In the genomic region with DNA sequence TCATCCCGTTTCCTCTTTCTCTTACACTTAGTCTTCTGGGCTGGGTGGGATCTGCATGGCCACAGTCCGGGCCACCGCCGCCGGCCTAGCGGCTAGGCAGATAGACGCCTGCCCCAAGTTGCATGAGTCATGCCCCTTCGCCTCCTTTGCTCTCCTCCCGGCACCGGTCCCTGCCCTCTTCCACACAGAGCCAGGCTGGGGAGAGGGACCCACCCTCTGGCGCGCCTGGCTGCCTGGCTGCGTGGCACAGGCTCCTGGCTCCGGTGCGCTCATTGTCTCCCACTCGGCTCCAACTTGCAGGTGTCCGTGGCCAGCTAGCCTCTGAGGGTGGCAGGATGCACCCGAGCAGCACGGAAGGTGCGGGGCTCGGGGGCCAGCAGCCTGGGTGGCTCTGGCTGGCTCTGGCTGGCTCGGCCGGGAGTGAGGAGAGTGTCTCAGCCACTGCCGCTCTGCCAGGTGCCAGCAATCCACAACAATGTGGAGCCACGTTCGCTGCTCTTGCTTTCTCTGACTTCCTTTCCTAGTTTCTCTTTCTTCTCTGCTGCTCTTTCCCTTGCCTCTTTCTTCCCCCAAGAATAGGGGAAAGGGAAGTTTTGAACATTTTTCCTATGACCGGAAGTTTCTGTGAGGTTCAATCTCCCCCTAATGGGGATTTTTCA, we compare ENCODE assay signal across 20 cellular contexts. TPM values are rescaled to one million over a fixed set of nuclear protein-coding genes. Genes with fewer than 3 reads are reported as not detected.
DNase-seq lines count a peak whose midpoint lies in the region; ATAC-seq and TF ChIP-seq lines count a peak whose summit lies in the region.
"Had no signal": no experiment of that assay in that cellular context is flagged by ENCODE, and none has a peak within 500 bp of the region (broad histone marks: within the 10 kb centered on the region; RNA-seq: fewer than 3 reads in every experiment).

No MANE protein-coding gene starts in this region.

- intact Hi-C loops in activated CD8-positive, alpha-beta T cell treated with anti-CD3 and anti-CD28 coated beads for 36 hours (cut with micrococcal nuclease), result no loop called here
- intact Hi-C loops in CD8-positive, alpha-beta T cell (cut with DNase I, micrococcal nuclease), result no loop called here

- peaks cover 26% of the 10 kb centered on the region for H3K4me1 Mint-ChIP-seq in activated CD8-positive, alpha-beta T cell treated with anti-CD3 and anti-CD28 coated beads, Interleukin-2, amount 10 ng/mL, durations not matched to agents 7 days and 5 days (ENCODE audit: low read depth)
- H3K4me1 Mint-ChIP-seq in activated CD8-positive, alpha-beta T cell treated with anti-CD3 and anti-CD28 coated beads for 36 hours (ENCODE audit: low read depth), result peaks cover 27% of the 10 kb centered on the region
- H3K4me1 Mint-ChIP-seq in WTC11, result peaks cover 31% of the 10 kb centered on the region
- H3K4me1 Mint-ChIP-seq in CD8-positive, alpha-beta T cell (ENCODE audit: low read depth), result peaks cover 12% of the 10 kb centered on the region

- no peak overlapping the region for H4K8ac ChIP-seq in trophoblast cell (ENCODE audit: low read depth, low read length)

- no peak for DNase-seq in activated CD8-positive, alpha-beta T cell treated with anti-CD3 and anti-CD28 coated beads, Interleukin-2, amount 10 ng/mL, durations not matched to agents 7 days and 5 days
- no peak for DNase-seq in activated CD8-positive, alpha-beta T cell treated with anti-CD3 and anti-CD28 coated beads for 36 hours
- peak; percentile 32 for DNase-seq in WTC11 (ENCODE audit: low spot score)
- DNase-seq in islet precursor cell, result peak; percentile 97
- no peak for DNase-seq in trophoblast cell
- DNase-seq in CD8-positive, alpha-beta T cell, result no peak
- DNase-seq in cerebellar nuclear complex (lab: John Stamatoyannopoulos, UW), result no peak
- DNase-seq: EL, HCEC 1CT, MM.1S, NCI-H1105 treated with DMSO at 0.1 percent for 48 hours, NCI-H187 treated with DMSO at 0.1 percent for 48 hours, NCI-H2171, NCI-H446 treated with DMSO at 0.1 percent for 48 hours, NCI-H748 treated with DMSO at 0.1 percent for 48 hours, PC-3 had no signal

- no peak overlapping the region for H3K14ac ChIP-seq in trophoblast cell (ENCODE audit: low read length)

- H3K27ac Mint-ChIP-seq in activated CD8-positive, alpha-beta T cell treated with anti-CD3 and anti-CD28 coated beads, Interleukin-2, amount 10 ng/mL, durations not matched to agents 7 days and 5 days, result peak overlapping the region; percentile 39
- H3K27ac Mint-ChIP-seq in activated CD8-positive, alpha-beta T cell treated with anti-CD3 and anti-CD28 coated beads for 36 hours, result no peak overlapping the region
- peak overlapping the region; percentile 93 for H3K27ac Mint-ChIP-seq in WTC11
- no peak overlapping the region for H3K27ac Mint-ChIP-seq in CD8-positive, alpha-beta T cell

- H3K9me3 Mint-ChIP-seq in activated CD8-positive, alpha-beta T cell treated with anti-CD3 and anti-CD28 coated beads, Interleukin-2, amount 10 ng/mL, durations not matched to agents 7 days and 5 days (ENCODE audit: insufficient read depth), result peaks cover 56% of the 10 kb centered on the region
- peaks cover 60% of the 10 kb centered on the region for H3K9me3 Mint-ChIP-seq in activated CD8-positive, alpha-beta T cell treated with anti-CD3 and anti-CD28 coated beads for 36 hours
- peaks cover 60% of the 10 kb centered on the region for H3K9me3 Mint-ChIP-seq in WTC11
- peaks cover 48% of the 10 kb centered on the region for H3K9me3 Mint-ChIP-seq in CD8-positive, alpha-beta T cell

- no peak overlapping the region for H3K4me3 ChIP-seq in trophoblast cell (ENCODE audit: low read depth, low read length)
- no peak overlapping the region for H3K4me3 ChIP-seq in CD8-positive, alpha-beta T cell (ENCODE audit: low read depth, low read length)

- H3K27me3 Mint-ChIP-seq in activated CD8-positive, alpha-beta T cell treated with anti-CD3 and anti-CD28 coated beads, Interleukin-2, amount 10 ng/mL, durations not matched to agents 7 days and 5 days (ENCODE audit: low read depth), result no peaks in the 10 kb centered on the region
- no peaks in the 10 kb centered on the region for H3K27me3 Mint-ChIP-seq in activated CD8-positive, alpha-beta T cell treated with anti-CD3 and anti-CD28 coated beads for 36 hours
- H3K27me3 Mint-ChIP-seq in WTC11 (ENCODE audit: low read depth), result no peaks in the 10 kb centered on the region; the same call in 1 of the 2 replicates
- H3K27me3 Mint-ChIP-seq in CD8-positive, alpha-beta T cell (ENCODE audit: low read depth), result no peaks in the 10 kb centered on the region

- H3K4me2 ChIP-seq in trophoblast cell (ENCODE audit: low read length), result no peak overlapping the region
- H3K4me2 ChIP-seq: KMS-11 had no signal

- H3K9ac ChIP-seq in trophoblast cell (ENCODE audit: low read length), result no peak overlapping the region
- H3K9ac ChIP-seq: KMS-11 had no signal

- H4K91ac ChIP-seq in trophoblast cell (ENCODE audit: low read depth, low read length), result no peak overlapping the region

- peaks cover 10% of the 10 kb centered on the region for H3K79me2 ChIP-seq in trophoblast cell (ENCODE audit: control insufficient read depth, insufficient read depth, low read length, poor library complexity)

- H3K27ac ChIP-seq in trophoblast cell (ENCODE audit: low read depth, low read length), result peak overlapping the region; percentile 46
- no peak overlapping the region for H3K27ac ChIP-seq in CD8-positive, alpha-beta T cell (ENCODE audit: low read depth, low read length)
- H3K27ac ChIP-seq: 22Rv1, KMS-11 had no signal

- H3K18ac ChIP-seq in trophoblast cell (ENCODE audit: low read length), result peak overlapping the region; percentile 4

- H2BK5ac ChIP-seq in trophoblast cell (ENCODE audit: low read depth, low read length, poor library complexity), result no peak overlapping the region

- CTCF ChIA-PET in activated CD8-positive, alpha-beta T cell treated with anti-CD3 and anti-CD28 coated beads, Interleukin-2, amount 10 ng/mL, durations not matched to agents 7 days and 5 days (lab: Charles Lee), result no interaction called here
- CTCF ChIA-PET in activated CD8-positive, alpha-beta T cell treated with anti-CD3 and anti-CD28 coated beads for 36 hours (lab: Charles Lee), result no interaction called here
- CTCF ChIA-PET in WTC11 (lab: Charles Lee), result no interaction called here
- CTCF ChIA-PET in CD8-positive, alpha-beta T cell (lab: Charles Lee), result no interaction called here

- no peak overlapping the region for H3K4me3 Mint-ChIP-seq in activated CD8-positive, alpha-beta T cell treated with anti-CD3 and anti-CD28 coated beads, Interleukin-2, amount 10 ng/mL, durations not matched to agents 7 days and 5 days
- no peak overlapping the region for H3K4me3 Mint-ChIP-seq in activated CD8-positive, alpha-beta T cell treated with anti-CD3 and anti-CD28 coated beads for 36 hours
- peak overlapping the region; percentile 53 for H3K4me3 Mint-ChIP-seq in WTC11
- no peak overlapping the region for H3K4me3 Mint-ChIP-seq in CD8-positive, alpha-beta T cell

- peaks cover 23 to 25% of the 10 kb centered on the region in 2 experiments for H3K36me3 ChIP-seq in trophoblast cell (ENCODE audit: control insufficient read depth in 1 of 2, insufficient read depth in 2 of 2, low read length in 2 of 2)
- peaks cover 4% of the 10 kb centered on the region for H3K36me3 ChIP-seq in CD8-positive, alpha-beta T cell (ENCODE audit: insufficient read depth, low read length)

- no peak for TF ChIP-seq CTCF in activated CD8-positive, alpha-beta T cell treated with anti-CD3 and anti-CD28 coated beads for 36 hours (IDR thresholded peaks at IDR 0.05)
- no peak for TF ChIP-seq CTCF in WTC11 (IDR thresholded peaks at IDR 0.05)
- no peak for TF ChIP-seq CTCF in CD8-positive, alpha-beta T cell (IDR thresholded peaks at IDR 0.05)

- H3K4ac ChIP-seq in trophoblast cell (ENCODE audit: low read depth, low read length), result no peak overlapping the region

- H3K4me1 ChIP-seq in trophoblast cell (ENCODE audit: control insufficient read depth in 1 of 2, insufficient read depth in 2 of 2, low read length in 2 of 2), result peaks cover 3 to 4% of the 10 kb centered on the region in 2 experiments
- H3K4me1 ChIP-seq in CD8-positive, alpha-beta T cell (ENCODE audit: insufficient read depth, low read length), result peaks cover 7% of the 10 kb centered on the region

- no peak overlapping the region for H3K23ac ChIP-seq in trophoblast cell (ENCODE audit: low read length)

- no peak overlapping the region for H2BK120ac ChIP-seq in trophoblast cell (ENCODE audit: insufficient read depth, low read length, poor library complexity)

- POLR2A ChIA-PET in activated CD8-positive, alpha-beta T cell treated with anti-CD3 and anti-CD28 coated beads, Interleukin-2, amount 10 ng/mL, durations not matched to agents 7 days and 5 days (lab: Charles Lee), result no interaction called here
- POLR2A ChIA-PET in activated CD8-positive, alpha-beta T cell treated with anti-CD3 and anti-CD28 coated beads for 36 hours (lab: Charles Lee), result no interaction called here
- POLR2A ChIA-PET in WTC11 (lab: Charles Lee), result no interaction called here
- POLR2A ChIA-PET in CD8-positive, alpha-beta T cell (lab: Charles Lee), result no interaction called here

- H3K79me1 ChIP-seq in trophoblast cell (ENCODE audit: low read length), result peaks cover 12% of the 10 kb centered on the region

- no peak overlapping the region for H2BK12ac ChIP-seq in trophoblast cell (ENCODE audit: low read length)

- ATAC-seq in activated CD8-positive, alpha-beta T cell treated with anti-CD3 and anti-CD28 coated beads, Interleukin-2, amount 10 ng/mL, durations not matched to agents 7 days and 5 days, result no peak
- ATAC-seq in activated CD8-positive, alpha-beta T cell treated with anti-CD3 and anti-CD28 coated beads for 36 hours, result no peak
- ATAC-seq in WTC11 (peak; percentile 4), HG03095 (IDR thresholded peaks at IDR 0.05; ENCODE audit: unreplicated experiment) (no peak)
- no peak for ATAC-seq in CD8-positive, alpha-beta T cell
- ATAC-seq: PC-3 had no signal

- peaks cover 21% of the 10 kb centered on the region for H3K9me3 ChIP-seq in trophoblast cell (ENCODE audit: insufficient read depth, low read depth, low read length)
- peaks cover 35% of the 10 kb centered on the region for H3K9me3 ChIP-seq in CD8-positive, alpha-beta T cell (ENCODE audit: low read length)

- WGBS in trophoblast cell (ENCODE audit: extremely low coverage, insufficient coverage, insufficient read length), result no CpG with 5 or more reads among the region's 27 CpGs

- no peak overlapping the region for H2AFZ ChIP-seq in trophoblast cell (ENCODE audit: insufficient read depth, low read length, poor library complexity)

- H4K12ac ChIP-seq in trophoblast cell (ENCODE audit: low read depth, low read length), result no peak overlapping the region

- peaks cover 89% of the 10 kb centered on the region for H3K36me3 Mint-ChIP-seq in activated CD8-positive, alpha-beta T cell treated with anti-CD3 and anti-CD28 coated beads, Interleukin-2, amount 10 ng/mL, durations not matched to agents 7 days and 5 days (ENCODE audit: low read depth)
- H3K36me3 Mint-ChIP-seq in activated CD8-positive, alpha-beta T cell treated with anti-CD3 and anti-CD28 coated beads for 36 hours (ENCODE audit: low read depth), result peaks cover 82% of the 10 kb centered on the region
- H3K36me3 Mint-ChIP-seq in WTC11, result peaks cover 79% of the 10 kb centered on the region
- H3K36me3 Mint-ChIP-seq in CD8-positive, alpha-beta T cell, result peaks cover 64% of the 10 kb centered on the region

- no peak overlapping the region for H2AK5ac ChIP-seq in trophoblast cell (ENCODE audit: low read length)

- H3K27me3 ChIP-seq in trophoblast cell (ENCODE audit: insufficient read depth, low read length), result no peaks in the 10 kb centered on the region
- H3K27me3 ChIP-seq in CD8-positive, alpha-beta T cell (ENCODE audit: insufficient read depth, low read length), result no peaks in the 10 kb centered on the region

RNA-seq across cellular contexts. Expression of a gene that starts 22.4 kb away (rescaled TPM):
- 10 to 100 TPM; 37.0 to 41.3 TPM for total RNA-seq in activated CD8-positive, alpha-beta T cell treated with anti-CD3 and anti-CD28 coated beads, Interleukin-2, amount 10 ng/mL, durations not matched to agents 7 days and 5 days
- total RNA-seq in activated CD8-positive, alpha-beta T cell treated with anti-CD3 and anti-CD28 coated beads for 36 hours, result 10 to 100 TPM; 27.3 to 28.4 TPM
- total RNA-seq in WTC11 (2021), result 24.8 to 31.0 TPM (median 29.7 TPM) in 3 replicates
- polyA plus RNA-seq in trophoblast cell (2013), result 20.8 and 22.6 TPM in 2 replicates
- 1 to 10 TPM; 5.1 to 7.8 TPM for total RNA-seq in CD8-positive, alpha-beta T cell

RNA-seq across cellular contexts. Expression of a gene that starts 51.8 kb away (rescaled TPM):
- total RNA-seq in activated CD8-positive, alpha-beta T cell treated with anti-CD3 and anti-CD28 coated beads, Interleukin-2, amount 10 ng/mL, durations not matched to agents 7 days and 5 days, result 10 to 100 TPM; 23.1 to 26.3 TPM
- 10 to 100 TPM; 47.1 to 47.9 TPM for total RNA-seq in activated CD8-positive, alpha-beta T cell treated with anti-CD3 and anti-CD28 coated beads for 36 hours
- total RNA-seq in WTC11 (2021), result 0.25 to 0.32 TPM (median 0.28 TPM) in 3 replicates
- polyA plus RNA-seq in trophoblast cell (2013), result 0.07 TPM in 1 of 2 replicates, not detected in the other
- 10 to 100 TPM; 24.5 to 27.1 TPM for total RNA-seq in CD8-positive, alpha-beta T cell
- polyA plus RNA-seq: BJ had no signal

Comparison
In these comparisons a context has a peak if more than half of its experiments do, and no peak if none do; other contexts are left out.
1. H3K27ac Mint-ChIP-seq: peak in activated CD8-positive, alpha-beta T cell treated with anti-CD3 and anti-CD28 coated beads, Interleukin-2, amount 10 ng/mL, durations not matched to agents 7 days and 5 days (single experiment) and WTC11 (single experiment); none in activated CD8-positive, alpha-beta T cell treated with anti-CD3 and anti-CD28 coated beads for 36 hours (single experiment) and CD8-positive, alpha-beta T cell (single experiment).
2. DNase-seq: peak in WTC11 (single experiment) and islet precursor cell (single experiment); none in activated CD8-positive, alpha-beta T cell treated with anti-CD3 and anti-CD28 coated beads, Interleukin-2, amount 10 ng/mL, durations not matched to agents 7 days and 5 days (single experiment), activated CD8-positive, alpha-beta T cell treated with anti-CD3 and anti-CD28 coated beads for 36 hours (single experiment), trophoblast cell (0 of 2), CD8-positive, alpha-beta T cell (0 of 7) and cerebellar nuclear complex (0 of 2).
3. RNA of a gene that starts 51.8 kb away (total RNA-seq): 47.1 to 47.9 TPM in activated CD8-positive, alpha-beta T cell treated with anti-CD3 and anti-CD28 coated beads for 36 hours, 24.5 to 27.1 TPM in CD8-positive, alpha-beta T cell and 23.1 to 26.3 TPM in activated CD8-positive, alpha-beta T cell treated with anti-CD3 and anti-CD28 coated beads, Interleukin-2, amount 10 ng/mL, durations not matched to agents 7 days and 5 days; 0.25 to 0.32 TPM in WTC11; every median in the first group is over 10 times any median in the second.